In genomic region chr2:197209274-197209673, GRCh38 we compare ENCODE assay signal across 10 cellular contexts.
DNase-seq lines count a peak whose midpoint lies in the region; ATAC-seq and TF ChIP-seq lines count a peak whose summit lies in the region.
"Had no signal": no experiment of that assay in that cellular context is flagged by ENCODE, and none has a peak within 500 bp of the region (broad histone marks: within the 10 kb centered on the region; RNA-seq: fewer than 3 reads in every experiment).

No MANE protein-coding gene starts in this region.

- no peaks in the 10 kb centered on the region for H3K9me3 Mint-ChIP-seq in CD8-positive, alpha-beta T cell
- H3K9me3 Mint-ChIP-seq in activated naive CD8-positive, alpha-beta T cell treated with anti-CD3 and anti-CD28 coated beads, Interleukin-2, amount 50 U/mL, for 24 hours, result no peaks in the 10 kb centered on the region
- H3K9me3 Mint-ChIP-seq in natural killer cell (no peaks in the 10 kb centered on the region), GM23338 (no peaks in the 10 kb centered on the region)

- no peak overlapping the region for H3K4me2 ChIP-seq in GM23338

- H3K9me3 ChIP-seq in CD8-positive, alpha-beta T cell (ENCODE audit: low read length), result no peaks in the 10 kb centered on the region
- no peaks in the 10 kb centered on the region for H3K9me3 ChIP-seq in HAP-1

- H3K4me3 Mint-ChIP-seq in CD8-positive, alpha-beta T cell, result peak overlapping the region; percentile 54
- peak overlapping the region; percentile 65 for H3K4me3 Mint-ChIP-seq in activated naive CD8-positive, alpha-beta T cell treated with anti-CD3 and anti-CD28 coated beads, Interleukin-2, amount 50 U/mL, for 24 hours
- peak overlapping the region; percentile 53 for H3K4me3 Mint-ChIP-seq in natural killer cell
- H3K4me3 Mint-ChIP-seq in GM23338, result no peak overlapping the region

- no peak for DNase-seq in CD8-positive, alpha-beta T cell
- DNase-seq in activated naive CD8-positive, alpha-beta T cell treated with anti-CD3 and anti-CD28 coated beads, Interleukin-2, amount 50 U/mL, for 24 hours, result no peak
- DNase-seq in natural killer cell (no peak), RWPE1 (ENCODE audit: low spot score) (no peak), HAP-1 (ENCODE audit: low spot score in 2 of 2) (no peak), GM23338 (ENCODE audit: low spot score) (no peak)
- DNase-seq: DMS153, hippocampal formation had no signal

- intact Hi-C loops in CD8-positive, alpha-beta T cell (cut with DNase I, micrococcal nuclease), result loop anchor here (1.0 to 10.0 kb wide), 3 partner anchors 10 to 1044 kb away; partner anchors contain the start of gene MOB4 (in 1 of the 2)
- intact Hi-C loops in natural killer cell (cut with micrococcal nuclease), result no loop called here

- no peak overlapping the region for H2AFZ ChIP-seq in GM23338

- TF ChIP-seq CTCF in CD8-positive, alpha-beta T cell (IDR thresholded peaks at IDR 0.05), result no peak
- no peak for TF ChIP-seq CTCF in natural killer cell (IDR thresholded peaks at IDR 0.05)
- no peak for TF ChIP-seq CTCF in RWPE1 (conservative IDR thresholded peaks at IDR 0.05; ENCODE audit: low read depth)
- no peak for TF ChIP-seq CTCF in GM23338 (conservative IDR thresholded peaks at IDR 0.05; ENCODE audit: low read depth in 2 of 2)

- H3K27ac ChIP-seq in CD8-positive, alpha-beta T cell (ENCODE audit: low read depth, low read length), result peak overlapping the region; percentile 24
- no peak overlapping the region for H3K27ac ChIP-seq in RWPE1
- H3K27ac ChIP-seq in GM23338 (ENCODE audit: low read depth), result no peak overlapping the region

- H3K4me1 ChIP-seq in CD8-positive, alpha-beta T cell (ENCODE audit: insufficient read depth, low read length), result peaks cover 99% of the 10 kb centered on the region
- H3K4me1 ChIP-seq in HAP-1 (no peaks in the 10 kb centered on the region), GM23338 (ENCODE audit: insufficient read depth) (no peaks in the 10 kb centered on the region)

- H3K27me3 Mint-ChIP-seq in CD8-positive, alpha-beta T cell (ENCODE audit: low read depth), result no peaks in the 10 kb centered on the region
- H3K27me3 Mint-ChIP-seq in activated naive CD8-positive, alpha-beta T cell treated with anti-CD3 and anti-CD28 coated beads, Interleukin-2, amount 50 U/mL, for 24 hours, result no peaks in the 10 kb centered on the region
- H3K27me3 Mint-ChIP-seq in natural killer cell (ENCODE audit: low read depth in 2 of 2) (no peaks in the 10 kb centered on the region), GM23338 (ENCODE audit: insufficient read depth, low read depth, poor library complexity) (peaks cover 2% of the 10 kb centered on the region)

- H3K79me2 ChIP-seq in GM23338 (replicated peaks; ENCODE audit: insufficient read depth), result no peaks in the 10 kb centered on the region

- in situ Hi-C loops in HAP-1 (cut with MboI; ENCODE audit: low sequenced_read_pairs), result no loop called here

- peaks cover 24% of the 10 kb centered on the region for H3K36me3 Mint-ChIP-seq in CD8-positive, alpha-beta T cell
- peaks cover 10% of the 10 kb centered on the region for H3K36me3 Mint-ChIP-seq in activated naive CD8-positive, alpha-beta T cell treated with anti-CD3 and anti-CD28 coated beads, Interleukin-2, amount 50 U/mL, for 24 hours (ENCODE audit: low read depth)
- H3K36me3 Mint-ChIP-seq in natural killer cell, result no peaks in the 10 kb centered on the region
- no peaks in the 10 kb centered on the region for H3K36me3 Mint-ChIP-seq in GM23338 (ENCODE audit: low read depth)

- no peaks in the 10 kb centered on the region for H3F3A ChIP-seq in GM23338 (replicated peaks; ENCODE audit: low read depth)

- peaks cover 97% of the 10 kb centered on the region for H3K4me1 Mint-ChIP-seq in CD8-positive, alpha-beta T cell (ENCODE audit: low read depth)
- H3K4me1 Mint-ChIP-seq in activated naive CD8-positive, alpha-beta T cell treated with anti-CD3 and anti-CD28 coated beads, Interleukin-2, amount 50 U/mL, for 24 hours, result peaks cover 100% of the 10 kb centered on the region
- peaks cover 98% of the 10 kb centered on the region in 2 donors for H3K4me1 Mint-ChIP-seq in natural killer cell
- no peaks in the 10 kb centered on the region for H3K4me1 Mint-ChIP-seq in GM23338

- no peaks in the 10 kb centered on the region for H3K36me3 ChIP-seq in CD8-positive, alpha-beta T cell (ENCODE audit: insufficient read depth, low read length)
- no peaks in the 10 kb centered on the region for H3K36me3 ChIP-seq in HAP-1 (replicated peaks)
- no peaks in the 10 kb centered on the region for H3K36me3 ChIP-seq in GM23338 (ENCODE audit: insufficient read depth)

- no peaks in the 10 kb centered on the region for H4K20me1 ChIP-seq in GM23338 (replicated peaks; ENCODE audit: insufficient read depth)

- no peak for ATAC-seq in CD8-positive, alpha-beta T cell
- peak; percentile 16 for ATAC-seq in HG03378 (IDR thresholded peaks at IDR 0.05; ENCODE audit: unreplicated experiment)
- no peak for ATAC-seq in activated naive CD8-positive, alpha-beta T cell treated with anti-CD3 and anti-CD28 coated beads, Interleukin-2, amount 50 U/mL, for 24 hours
- no peak for ATAC-seq in natural killer cell
- no peak for ATAC-seq in GM21786 (IDR thresholded peaks at IDR 0.05; ENCODE audit: unreplicated experiment)
- ATAC-seq in GM23338, result no peak

- H3K27me3 ChIP-seq in CD8-positive, alpha-beta T cell (ENCODE audit: insufficient read depth, low read length), result no peaks in the 10 kb centered on the region
- no peaks in the 10 kb centered on the region; the same call in 1 of the 2 replicates for H3K27me3 ChIP-seq in HAP-1 (ENCODE audit: low read depth)
- no peaks in the 10 kb centered on the region for H3K27me3 ChIP-seq in GM23338 (ENCODE audit: insufficient read depth)

- peak overlapping the region; percentile 11 for H3K4me3 ChIP-seq in CD8-positive, alpha-beta T cell (ENCODE audit: low read depth, low read length)
- H3K4me3 ChIP-seq in HAP-1, result no peak overlapping the region
- no peak overlapping the region for H3K4me3 ChIP-seq in GM23338

- CTCF ChIA-PET in CD8-positive, alpha-beta T cell (lab: Charles Lee), result interaction anchor here (0.7 to 6.9 kb wide), 7 partner anchors 8 to 166 kb away, joined by 3 to 43 read pairs (median 4); partner anchors contain the start of gene ANKRD44
- CTCF ChIA-PET in RWPE1 (lab: Yijun Ruan, JAX), result no interaction called here

- POLR2A ChIA-PET in CD8-positive, alpha-beta T cell (lab: Charles Lee), result interaction anchor here (0.6 to 17.9 kb wide), 10 partner anchors 11 to 117 kb away, joined by 3 to 288 read pairs (median 4); partner anchors contain the start of gene ANKRD44
- POLR2A ChIA-PET in RWPE1 (lab: Yijun Ruan, JAX; ENCODE audit: low non-redundant PET), result no interaction called here

- peak overlapping the region; percentile 100 for H3K27ac Mint-ChIP-seq in CD8-positive, alpha-beta T cell
- H3K27ac Mint-ChIP-seq in activated naive CD8-positive, alpha-beta T cell treated with anti-CD3 and anti-CD28 coated beads, Interleukin-2, amount 50 U/mL, for 24 hours, result peak overlapping the region; percentile 97
- peak overlapping the region; percentile 91 to 96 for H3K27ac Mint-ChIP-seq in natural killer cell
- no peak overlapping the region for H3K27ac Mint-ChIP-seq in GM23338

- no peaks in the 10 kb centered on the region for H3K9me2 ChIP-seq in GM23338 (ENCODE audit: insufficient read depth)

TF ChIP-seq in GM23338, 12 proteins besides CTCF, POLR2A, EP300 and RAD21:
- TF ChIP-seq EZH2 (IDR thresholded peaks at IDR 0.05; ENCODE audit: low read depth, unreplicated experiment), result no peak
TF ChIP-seq in GM23338: peak in this region for 0.
